15 cellular contexts compared by ENCODE assay signal in genomic region chr2:96326564-96326963, GRCh38. TPM values are rescaled to one million over a fixed set of nuclear protein-coding genes. Genes with fewer than 3 reads are reported as not detected.
DNase-seq lines count a peak whose midpoint lies in the region; ATAC-seq and TF ChIP-seq lines count a peak whose summit lies in the region.
"Had no signal": no experiment of that assay in that cellular context is flagged by ENCODE, and none has a peak within 500 bp of the region (broad histone marks: within the 10 kb centered on the region; RNA-seq: fewer than 3 reads in every experiment).

No MANE protein-coding gene starts in this region.

- H3K9me3 ChIP-seq in BE2C: no peaks in the 10 kb centered on the region
- H3K9me3 ChIP-seq in CD8-positive, alpha-beta T cell (ENCODE audit: low read length): no peaks in the 10 kb centered on the region
- H3K9me3 ChIP-seq: thyroid gland had no signal

- peak overlapping the region; percentile 75; the same call in 1 of the 2 replicates for H3K4me3 ChIP-seq in BE2C (ENCODE audit: low read depth, low read length)
- no peak overlapping the region for H3K4me3 ChIP-seq in CD8-positive, alpha-beta T cell (ENCODE audit: low read depth, low read length)
- H3K4me3 ChIP-seq: thyroid gland had no signal

- H3K4me3 Mint-ChIP-seq in CD8-positive, alpha-beta T cell: no peak overlapping the region
- H3K4me3 Mint-ChIP-seq in T-cell (peak overlapping the region in 2 of 3 donors; percentile 18 to 85), memory B cell (no peak overlapping the region)

- peak overlapping the region; percentile 90 for H3K27ac Mint-ChIP-seq in CD8-positive, alpha-beta T cell
- H3K27ac Mint-ChIP-seq in T-cell: peak overlapping the region; percentile 79 to 91
- H3K27ac Mint-ChIP-seq in memory B cell: peak overlapping the region; percentile 51

- H3K4me1 Mint-ChIP-seq in CD8-positive, alpha-beta T cell (ENCODE audit: low read depth): peaks cover 35% of the 10 kb centered on the region
- H3K4me1 Mint-ChIP-seq in T-cell: peaks cover 30 to 48% (median 33%) of the 10 kb centered on the region in 3 donors
- peaks cover 25% of the 10 kb centered on the region for H3K4me1 Mint-ChIP-seq in memory B cell

- no peaks in the 10 kb centered on the region for H3K9me3 Mint-ChIP-seq in CD8-positive, alpha-beta T cell
- no peaks in the 10 kb centered on the region for H3K9me3 Mint-ChIP-seq in T-cell
- H3K9me3 Mint-ChIP-seq in memory B cell: no peaks in the 10 kb centered on the region

- no peak overlapping the region for H3K27ac ChIP-seq in CD8-positive, alpha-beta T cell (ENCODE audit: low read depth, low read length)
- H3K27ac ChIP-seq: C4-2B, HL-60, thyroid gland had no signal

- no peaks in the 10 kb centered on the region for H3K4me1 ChIP-seq in BE2C
- peaks cover 21% of the 10 kb centered on the region for H3K4me1 ChIP-seq in CD8-positive, alpha-beta T cell (ENCODE audit: insufficient read depth, low read length)

- no peak for TF ChIP-seq CTCF in BE2C (IDR thresholded peaks at IDR 0.05; ENCODE audit: low read depth, low read length)
- no peak for TF ChIP-seq CTCF in CD8-positive, alpha-beta T cell (IDR thresholded peaks at IDR 0.05)

- no peaks in the 10 kb centered on the region for H3K27me3 Mint-ChIP-seq in CD8-positive, alpha-beta T cell (ENCODE audit: low read depth)
- peaks cover 0 to 4% of the 10 kb centered on the region in 2 donors for H3K27me3 Mint-ChIP-seq in T-cell
- H3K27me3 Mint-ChIP-seq in memory B cell: no peaks in the 10 kb centered on the region

- H3K27me3 ChIP-seq in BE2C: no peaks in the 10 kb centered on the region
- no peaks in the 10 kb centered on the region for H3K27me3 ChIP-seq in CD8-positive, alpha-beta T cell (ENCODE audit: insufficient read depth, low read length)
- H3K27me3 ChIP-seq: thyroid gland had no signal

- peaks cover 28% of the 10 kb centered on the region for H3K36me3 Mint-ChIP-seq in CD8-positive, alpha-beta T cell
- H3K36me3 Mint-ChIP-seq in T-cell (peaks cover 17% of the 10 kb centered on the region), memory B cell (no peaks in the 10 kb centered on the region)

- CTCF ChIA-PET in CD8-positive, alpha-beta T cell (lab: Charles Lee): interaction anchor here (1.1 kb wide), 1 partner anchor 81 kb away, joined by 3 read pairs; no protein-coding TSS in a partner anchor
- CTCF ChIA-PET in T-cell (lab: Charles Lee): no interaction called here

- POLR2A ChIA-PET in CD8-positive, alpha-beta T cell (lab: Charles Lee): interaction anchor here (1.5 to 5.3 kb wide), 3 partner anchors 8 to 81 kb away, joined by 3 to 21 read pairs (median 9); partner anchors contain the start of gene NCAPH
- POLR2A ChIA-PET in T-cell (lab: Charles Lee): interaction anchor here in 1 of 2 donors (1.6 to 1.9 kb wide), 2 partner anchors 10 to 21 kb away, joined by 9 to 10 read pairs; partner anchors contain the start of genes NCAPH and SNRNP200

- ATAC-seq in CD8-positive, alpha-beta T cell: no peak
- ATAC-seq in T-cell (replicated peaks in 1 of 4): no peak
- ATAC-seq in memory B cell (ENCODE audit: low read depth): no peak
- ATAC-seq: left colon had no signal

- no peak for DNase-seq in BE2C
- no peak for DNase-seq in CD8-positive, alpha-beta T cell
- DNase-seq in T-cell: no peak
- no peak for DNase-seq in memory B cell (ENCODE audit: low spot score in 2 of 2)
- DNase-seq in KG1 (lab: John Stamatoyannopoulos, UW): no peak
- DNase-seq in stimulated activated CD4-positive, alpha-beta T cell treated with anti-CD3 and anti-CD28 coated beads, Interleukin-1b, Interleukin-23, amount 100 ng/mL, for 48 hours: no peak
- no peak for DNase-seq in amygdala (lab: John Stamatoyannopoulos, UW)
- DNase-seq: aorta, dermis blood vessel endothelial cell, hippocampal formation, left colon, NCI-H187 treated with DMSO at 0.1 percent for 48 hours, thyroid gland had no signal

- peaks cover 8% of the 10 kb centered on the region; the same call in 1 of the 2 replicates for H3K36me3 ChIP-seq in BE2C
- no peaks in the 10 kb centered on the region for H3K36me3 ChIP-seq in CD8-positive, alpha-beta T cell (ENCODE audit: insufficient read depth, low read length)
- H3K36me3 ChIP-seq: thyroid gland had no signal

- intact Hi-C loops in CD8-positive, alpha-beta T cell (cut with DNase I, micrococcal nuclease): no loop called here

RNA-seq across cellular contexts. Expression of gene ITPRIPL1, which starts 1.4 kb away (rescaled TPM):
- polyA plus RNA-seq in BE2C (2012; ENCODE audit: insufficient read depth, insufficient read length, low read depth): 10.0 TPM
- total RNA-seq in CD8-positive, alpha-beta T cell: 1 to 10 TPM; 5.6 to 6.6 TPM
- 10 to 100 TPM in 4 of 5 donors, 1 to 10 TPM in 1; 3.9 to 13.7 (median 12.7) TPM for total RNA-seq in T-cell

RNA-seq across cellular contexts. Expression of gene NCAPH, which starts 9.0 kb away (rescaled TPM):
- polyA plus RNA-seq in BE2C (2012; ENCODE audit: insufficient read depth, insufficient read length, low read depth): 5.3 TPM
- total RNA-seq in CD8-positive, alpha-beta T cell: 1 to 10 TPM; 2.0 to 2.5 TPM
- total RNA-seq in T-cell: 1 to 10 TPM; 1.9 to 5.5 (median 4.0) TPM

RNA-seq across cellular contexts. Expression of gene SNRNP200, which starts 21.2 kb away (rescaled TPM):
- 297 TPM for polyA plus RNA-seq in BE2C (2012; ENCODE audit: insufficient read depth, insufficient read length, low read depth)
- total RNA-seq in CD8-positive, alpha-beta T cell: 100 to 1,000 TPM; 318 to 348 TPM
- 100 to 1,000 TPM; 200 to 254 (median 203) TPM for total RNA-seq in T-cell

Comparison
In these comparisons a context has a peak if more than half of its experiments do, and no peak if none do; other contexts are left out.
1. H3K4me3 Mint-ChIP-seq: peak in T-cell (2 of 3); none in CD8-positive, alpha-beta T cell (single experiment) and memory B cell (single experiment).
2. Peak in every context shown above with its lines, with median percentiles within 50 percentile points of each other: H3K27ac Mint-ChIP-seq.